ENCODE assay signal across 12 cellular contexts in genomic region chr3:152374260-152374990, GRCh38.
DNase-seq lines count a peak whose midpoint lies in the region; ATAC-seq and TF ChIP-seq lines count a peak whose summit lies in the region.
"Had no signal": no experiment of that assay in that cellular context is flagged by ENCODE, and none has a peak within 500 bp of the region (broad histone marks: within the 10 kb centered on the region; RNA-seq: fewer than 3 reads in every experiment).

No MANE protein-coding gene starts in this region.

- peaks cover 9% of the 10 kb centered on the region for H3K9me3 Mint-ChIP-seq in activated T-cell treated with anti-CD3 and anti-CD28 coated beads, Interleukin-2, amount 50 U/mL, for 24 hours
- H3K9me3 Mint-ChIP-seq: type B pancreatic cell had no signal

- peak overlapping the region; percentile 80 for H3K27ac Mint-ChIP-seq in activated T-cell treated with anti-CD3 and anti-CD28 coated beads, Interleukin-2, amount 50 U/mL, for 24 hours
- H3K27ac Mint-ChIP-seq: type B pancreatic cell had no signal

- H3K27me3 Mint-ChIP-seq in activated T-cell treated with anti-CD3 and anti-CD28 coated beads, Interleukin-2, amount 50 U/mL, for 24 hours, result no peaks in the 10 kb centered on the region
- H3K27me3 Mint-ChIP-seq: type B pancreatic cell had no signal

- WGBS in heart left ventricle, 4 donors, result 32 to 47% (median 40%) methylated on average over 3 of the region's 3 CpGs
- 69 to 77% methylated on average over 3 of the region's 3 CpGs for WGBS in transverse colon (ENCODE audit: low coverage in 1 of 2), 2 donors

- TF ChIP-seq POLR2A in heart left ventricle (IDR thresholded peaks at IDR 0.05) (no peak), transverse colon (IDR thresholded peaks at IDR 0.05) (no peak)

- TF ChIP-seq EP300 in transverse colon (IDR thresholded peaks at IDR 0.05; ENCODE audit: low read depth), result no peak

- peaks cover 81% of the 10 kb centered on the region for H3K36me3 Mint-ChIP-seq in activated T-cell treated with anti-CD3 and anti-CD28 coated beads, Interleukin-2, amount 50 U/mL, for 24 hours (ENCODE audit: low read depth)

- peaks cover 0 to 12% (median 0%) of the 10 kb centered on the region in 9 donors for H3K36me3 ChIP-seq in heart left ventricle
- H3K36me3 ChIP-seq in transverse colon, result peaks cover 0 to 8% (median 0%) of the 10 kb centered on the region in 4 donors

- H3K4me1 Mint-ChIP-seq in activated T-cell treated with anti-CD3 and anti-CD28 coated beads, Interleukin-2, amount 50 U/mL, for 24 hours (ENCODE audit: low read depth), result peaks cover 87% of the 10 kb centered on the region

- H3K4me1 ChIP-seq in heart left ventricle, result peaks cover 0 to 94% (median 44%) of the 10 kb centered on the region in 12 donors
- peaks cover 0 to 57% (median 21%) of the 10 kb centered on the region in 4 donors for H3K4me1 ChIP-seq in transverse colon

- H3K27me3 ChIP-seq in heart left ventricle (no peaks in the 10 kb centered on the region), transverse colon (no peaks in the 10 kb centered on the region)

- H3K4me3 ChIP-seq in heart left ventricle (no peak overlapping the region), transverse colon (no peak overlapping the region)

- ATAC-seq in HG03432 (IDR thresholded peaks at IDR 0.05; ENCODE audit: unreplicated experiment), result peak; percentile 42
- ATAC-seq in heart left ventricle, result peak in 3 of 4 donors; percentile 21 to 51 (median 27)
- no peak for ATAC-seq in HG03469 (IDR thresholded peaks at IDR 0.05; ENCODE audit: unreplicated experiment)

- H3K9me3 ChIP-seq in heart left ventricle (peaks cover 0 to 10% (median 0%) of the 10 kb centered on the region in 12 donors), transverse colon (no peaks in the 10 kb centered on the region)

- H3K27ac ChIP-seq in heart left ventricle (peak overlapping the region in 10 of 12 donors; percentile 3 to 81 (median 35)), transverse colon (peak overlapping the region in 3 of 4 donors; percentile 57 to 79 (median 69))
- H3K27ac ChIP-seq: epithelial cell of prostate had no signal

- TF ChIP-seq CTCF in heart left ventricle (IDR thresholded peaks at IDR 0.05) (peak in 1 of 12 donors; percentile 4), transverse colon (IDR thresholded peaks at IDR 0.05) (no peak)

- in situ Hi-C loops in transverse colon (cut with MboI; ENCODE audit: low pct_ligation_motif_present in 1 of 4, low pct_unique_long_range_greater_than_20kb in 1 of 4, low sequenced_read_pairs in 3 of 4), result no loop called here

- intact Hi-C loops in heart left ventricle (cut with DNase I) (no loop called here), transverse colon (cut with DNase I; ENCODE audit: low total_unique reads) (no loop called here)

- no peak for DNase-seq in activated T-cell treated with anti-CD3 and anti-CD28 coated beads, Interleukin-2, amount 50 U/mL, for 24 hours
- no peak for DNase-seq in activated T-cell treated with anti-CD3 and anti-CD28 coated beads, Interleukin-2, amount 50 U/mL, for 1 hour
- DNase-seq in heart left ventricle, result no peak
- DNase-seq in transverse colon, result no peak
- no peak for DNase-seq in SIG-M5 (lab: John Stamatoyannopoulos, UW)
- no peak for DNase-seq in ecto neural progenitor cell (ENCODE audit: low spot score)
- DNase-seq: mammary epithelial cell, NCI-H1436 had no signal

- H3K4me3 Mint-ChIP-seq in activated T-cell treated with anti-CD3 and anti-CD28 coated beads, Interleukin-2, amount 50 U/mL, for 24 hours, result no peak overlapping the region
- H3K4me3 Mint-ChIP-seq: type B pancreatic cell had no signal
